9 cellular contexts compared by ENCODE assay signal in genomic region chr7:143299840-143300239, GRCh38. TPM values are rescaled to one million over a fixed set of nuclear protein-coding genes. Genes with fewer than 3 reads are reported as not detected.
DNase-seq lines count a peak whose midpoint lies in the region; ATAC-seq and TF ChIP-seq lines count a peak whose summit lies in the region.
"Had no signal": no experiment of that assay in that cellular context is flagged by ENCODE, and none has a peak within 500 bp of the region (broad histone marks: within the 10 kb centered on the region; RNA-seq: fewer than 3 reads in every experiment).

No MANE protein-coding gene starts in this region.

- no peak overlapping the region for H3K4me3 ChIP-seq in CD4-positive, alpha-beta memory T cell (ENCODE audit: low read length in 2 of 2)
- no peak overlapping the region for H3K4me3 ChIP-seq in naive thymus-derived CD4-positive, alpha-beta T cell (ENCODE audit: low read length)

- POLR2A ChIA-PET in CD4-positive, alpha-beta memory T cell (lab: Charles Lee; ENCODE audit: partially characterized antibody), result interaction anchor here (0.7 to 6.4 kb wide), 17 partner anchors 9 to 503 kb away, joined by 3 to 51 read pairs (median 4); partner anchors contain the start of genes CASP2 and GSTK1
- POLR2A ChIA-PET in HEK293T (lab: Yijun Ruan, JAX), result interaction anchor here (1.3 kb wide), 1 partner anchor 36 kb away, joined by 5 read pairs; the partner anchor contains the start of gene GSTK1
- POLR2A ChIA-PET in naive thymus-derived CD4-positive, alpha-beta T cell (lab: Charles Lee), result interaction anchor here (1.0 to 2.4 kb wide), 8 partner anchors 9 to 76 kb away, joined by 3 to 16 read pairs (median 5); partner anchors contain the start of genes CASP2 and GSTK1

- H3K27me3 Mint-ChIP-seq in CD4-positive, alpha-beta memory T cell, result no peaks in the 10 kb centered on the region
- H3K27me3 Mint-ChIP-seq in naive thymus-derived CD4-positive, alpha-beta T cell, result no peaks in the 10 kb centered on the region

- H3K4me1 ChIP-seq in CD4-positive, alpha-beta memory T cell (ENCODE audit: insufficient read depth, low read length), result peaks cover 31% of the 10 kb centered on the region
- peaks cover 7 to 10% of the 10 kb centered on the region in 2 donors for H3K4me1 ChIP-seq in naive thymus-derived CD4-positive, alpha-beta T cell (ENCODE audit: control insufficient read depth in 2 of 2, insufficient read depth in 2 of 2, low read length in 2 of 2)

- no peaks in the 10 kb centered on the region for H3K27me3 ChIP-seq in CD4-positive, alpha-beta memory T cell (ENCODE audit: insufficient read depth, low read length)
- H3K27me3 ChIP-seq in naive thymus-derived CD4-positive, alpha-beta T cell (ENCODE audit: control insufficient read depth in 2 of 2, insufficient read depth in 2 of 2, low read length in 2 of 2), result no peaks in the 10 kb centered on the region

- H3K4me1 Mint-ChIP-seq in CD4-positive, alpha-beta memory T cell, result peaks cover 32 to 44% (median 39%) of the 10 kb centered on the region in 4 donors
- peaks cover 31 to 72% (median 44%) of the 10 kb centered on the region in 7 donors for H3K4me1 Mint-ChIP-seq in naive thymus-derived CD4-positive, alpha-beta T cell

- peaks cover 78% of the 10 kb centered on the region for H3K36me3 ChIP-seq in CD4-positive, alpha-beta memory T cell (ENCODE audit: insufficient read depth, low read length)
- H3K36me3 ChIP-seq in naive thymus-derived CD4-positive, alpha-beta T cell (ENCODE audit: control insufficient read depth in 2 of 3, insufficient read depth in 3 of 3, low read length in 3 of 3), result peaks cover 18 to 75% (median 59%) of the 10 kb centered on the region in 3 experiments

- ATAC-seq in naive thymus-derived CD4-positive, alpha-beta T cell, result peak; percentile 93
- ATAC-seq in HG02571 (IDR thresholded peaks at IDR 0.05; ENCODE audit: unreplicated experiment), result no peak

- H3K36me3 Mint-ChIP-seq in CD4-positive, alpha-beta memory T cell, result peaks cover 74 to 86% of the 10 kb centered on the region in 2 donors
- peaks cover 19 to 68% (median 51%) of the 10 kb centered on the region in 5 donors for H3K36me3 Mint-ChIP-seq in naive thymus-derived CD4-positive, alpha-beta T cell

- H3K9me3 Mint-ChIP-seq in CD4-positive, alpha-beta memory T cell, result no peaks in the 10 kb centered on the region
- H3K9me3 Mint-ChIP-seq in naive thymus-derived CD4-positive, alpha-beta T cell, result no peaks in the 10 kb centered on the region

- intact Hi-C loops in CD4-positive, alpha-beta memory T cell (cut with micrococcal nuclease), result loop anchor here (1.0 kb wide), 1 partner anchor 60 kb away; no protein-coding TSS in a partner anchor
- intact Hi-C loops in naive thymus-derived CD4-positive, alpha-beta T cell (cut with micrococcal nuclease), result loop anchor here (1.0 to 2.0 kb wide), 5 partner anchors 11 to 116 kb away; partner anchors contain the start of gene CASP2 (in 1 of the 2)

- no peak overlapping the region for H3K27ac ChIP-seq in CD4-positive, alpha-beta memory T cell (ENCODE audit: low read depth, low read length)
- no peak overlapping the region for H3K27ac ChIP-seq in naive thymus-derived CD4-positive, alpha-beta T cell (ENCODE audit: low read depth, low read length)

- peak overlapping the region in 5 of 8 donors; percentile 26 to 50 (median 30) for H3K4me3 Mint-ChIP-seq in CD4-positive, alpha-beta memory T cell
- H3K4me3 Mint-ChIP-seq in naive thymus-derived CD4-positive, alpha-beta T cell, result peak overlapping the region in 3 of 10 donors; percentile 3 to 19 (median 15)

- H3K9me3 ChIP-seq in CD4-positive, alpha-beta memory T cell (ENCODE audit: control insufficient read depth in 1 of 2, low read length in 2 of 2), result no peaks in the 10 kb centered on the region
- H3K9me3 ChIP-seq in naive thymus-derived CD4-positive, alpha-beta T cell (ENCODE audit: control insufficient read depth in 2 of 3, low read length in 3 of 3), result no peaks in the 10 kb centered on the region

- CTCF ChIA-PET in CD4-positive, alpha-beta memory T cell (lab: Charles Lee; ENCODE audit: partially characterized antibody), result interaction anchor here (0.6 to 13.9 kb wide), 39 partner anchors 9 to 290 kb away, joined by 3 to 513 read pairs (median 6); partner anchors contain the start of genes CASP2, CLCN1, EPHA1 and GSTK1
- CTCF ChIA-PET in HEK293T (lab: Yijun Ruan, JAX), result interaction anchor here (0.7 to 1.7 kb wide), 10 partner anchors 9 to 106 kb away, joined by 3 to 14 read pairs (median 4); partner anchors contain the start of gene CLCN1
- CTCF ChIA-PET in naive thymus-derived CD4-positive, alpha-beta T cell (lab: Charles Lee), result interaction anchor here (0.6 to 7.5 kb wide), 30 partner anchors 10 to 941 kb away, joined by 3 to 177 read pairs (median 6); partner anchors contain the start of genes CASP2, EPHA1 and GSTK1

- peak; percentile 61 to 70 (median 68) for DNase-seq in CD4-positive, alpha-beta memory T cell
- DNase-seq in HEK293T (ENCODE audit: extremely low spot score) (peak; percentile 69), cerebellum (ENCODE audit: low spot score) (peak; percentile 19), GF-D8 (lab: John Stamatoyannopoulos, UW) (no peak), GOT3 (lab: John Stamatoyannopoulos, UW) (no peak)
- DNase-seq in activated CD4-positive, CD25-positive, alpha-beta regulatory T cell (lab: John Stamatoyannopoulos, UW), result peak in 3 of 4 experiments; percentile 19 to 42 (median 35)
- peak; percentile 39 to 73 (median 59) for DNase-seq in naive thymus-derived CD4-positive, alpha-beta T cell

- H3K27ac Mint-ChIP-seq in CD4-positive, alpha-beta memory T cell, result peak overlapping the region; percentile 14 to 78 (median 56)
- peak overlapping the region in 8 of 9 donors; percentile 12 to 84 (median 40) for H3K27ac Mint-ChIP-seq in naive thymus-derived CD4-positive, alpha-beta T cell

TF ChIP-seq in HEK293T, 16 proteins besides CTCF, POLR2A, EP300 and RAD21:
- TF ChIP-seq SUZ12 (IDR thresholded peaks at IDR 0.05) (no peak), NFRKB (IDR thresholded peaks at IDR 0.05) (no peak), FOXK2 (IDR thresholded peaks at IDR 0.05) (no peak), LEF1 (IDR thresholded peaks at IDR 0.05; ENCODE audit: borderline replicate concordance) (no peak), FOXA1 (IDR thresholded peaks at IDR 0.05) (no peak), SP1 (IDR thresholded peaks at IDR 0.05) (no peak), TARDBP (IDR thresholded peaks at IDR 0.05) (no peak), ZNF384 (IDR thresholded peaks at IDR 0.05) (no peak)

RNA-seq across cellular contexts. Expression of gene CASP2, which starts 11.7 kb away (rescaled TPM):
- 10 to 100 TPM; 94.3 to 96.1 TPM for total RNA-seq in CD4-positive, alpha-beta memory T cell
- polyA plus RNA-seq in CD4-positive, alpha-beta memory T cell, result 10 to 100 TPM in 1 of 2 donors, 1 to 10 TPM in 1; 5.3 to 29.2 TPM
- total RNA-seq in cerebellum, result 23.5 TPM
- total RNA-seq in naive thymus-derived CD4-positive, alpha-beta T cell, result 10 to 100 TPM; 29.6 to 97.7 (median 69.1) TPM
- 10 to 100 TPM; 14.4 to 24.4 TPM for polyA plus RNA-seq in naive thymus-derived CD4-positive, alpha-beta T cell

RNA-seq across cellular contexts. Expression of gene TMEM139, which starts 15.1 kb away (rescaled TPM):
- total RNA-seq in CD4-positive, alpha-beta memory T cell, result 1 to 10 TPM in 1 of 2 experiments, under 1 TPM in 1; 0.61 to 1.8 TPM
- 1 to 10 TPM; 1.0 to 2.1 TPM for polyA plus RNA-seq in CD4-positive, alpha-beta memory T cell
- 0.64 TPM for total RNA-seq in cerebellum
- total RNA-seq in naive thymus-derived CD4-positive, alpha-beta T cell, result under 1 TPM in 4 of 5 experiments, not detected in 1; 0.32 to 0.62 (median 0.51) TPM
- polyA plus RNA-seq in naive thymus-derived CD4-positive, alpha-beta T cell, result under 1 TPM; 0.46 TPM

RNA-seq across cellular contexts. Expression of gene CLCN1, which starts 16.1 kb away (rescaled TPM):
- not detected for total RNA-seq in CD4-positive, alpha-beta memory T cell
- under 1 TPM in 1 of 2 donors, not detected in 1; 0.06 TPM for polyA plus RNA-seq in CD4-positive, alpha-beta memory T cell
- total RNA-seq in cerebellum, result not detected
- under 1 TPM in 2 of 5 experiments, not detected in 3; 0.07 to 0.51 TPM for total RNA-seq in naive thymus-derived CD4-positive, alpha-beta T cell
- not detected for polyA plus RNA-seq in naive thymus-derived CD4-positive, alpha-beta T cell
- total RNA-seq: renal cortical epithelial cell had no signal

RNA-seq across cellular contexts. Expression of gene GSTK1, which starts 36.6 kb away (rescaled TPM):
- 100 to 1,000 TPM; 469 to 482 TPM for total RNA-seq in CD4-positive, alpha-beta memory T cell
- 100 to 1,000 TPM; 692 to 748 TPM for polyA plus RNA-seq in CD4-positive, alpha-beta memory T cell
- 27.5 TPM for total RNA-seq in cerebellum
- 100 to 1,000 TPM; 253 to 385 (median 311) TPM for total RNA-seq in naive thymus-derived CD4-positive, alpha-beta T cell
- polyA plus RNA-seq in naive thymus-derived CD4-positive, alpha-beta T cell, result 100 to 1,000 TPM; 398 to 470 TPM

Comparison
In these comparisons a context has a peak if more than half of its experiments do, and no peak if none do; other contexts are left out.
1. DNase-seq: peak in CD4-positive, alpha-beta memory T cell (5 of 5), HEK293T (single experiment), activated CD4-positive, CD25-positive, alpha-beta regulatory T cell (3 of 4), cerebellum (single experiment) and naive thymus-derived CD4-positive, alpha-beta T cell (9 of 9); none in GF-D8 (single experiment) and GOT3 (single experiment).